8 cellular contexts compared by ENCODE assay signal in genomic region chr11:5684627-5685362, GRCh38. TPM values are rescaled to one million over a fixed set of nuclear protein-coding genes. Genes with fewer than 3 reads are reported as not detected.
A peak's percentile ranks its signal among the peaks of the same experiment; 100 is the strongest.
DNase-seq lines count a peak whose midpoint lies in the region; ATAC-seq and TF ChIP-seq lines count a peak whose summit lies in the region.

TRIM5 (minus strand) TSS chr11:5685074; CDS start chr11:5680177, 4,897 bp downstream.

- DNase-seq in NCI-H2227 (lab: John Stamatoyannopoulos, UW; ENCODE audit: unreplicated experiment) (peak; percentile 87), lung microvascular endothelial cell (ENCODE audit: low read depth in 2 of 2) (peak; percentile 98), NCI-H1930 (lab: John Stamatoyannopoulos, UW) (no peak)
- peak; percentile 94 for DNase-seq in activated CD8-positive, alpha-beta T cell treated with anti-CD3 and anti-CD28 coated beads for 36 hours
- peak; percentile 66 for DNase-seq in effector CD8-positive, alpha-beta T cell (lab: John Stamatoyannopoulos, UW)
- DNase-seq in stimulated activated CD8-positive, alpha-beta memory T cell treated with anti-CD3 and anti-CD28 coated beads, Interleukin-12 subunit alpha, Interleukin-12 subunit beta, amount 100 ng/mL, for 1 hour (ENCODE audit: low read depth): peak; percentile 73

- H3K36me3 Mint-ChIP-seq in activated CD8-positive, alpha-beta T cell treated with anti-CD3 and anti-CD28 coated beads for 36 hours (ENCODE audit: low read depth): peaks cover 20% of the 10 kb centered on the region

- peaks cover 3% of the 10 kb centered on the region for H3K9me3 Mint-ChIP-seq in activated CD8-positive, alpha-beta T cell treated with anti-CD3 and anti-CD28 coated beads for 36 hours

- peak within 1 kb of the TSS; percentile 98 for H3K27ac Mint-ChIP-seq in activated CD8-positive, alpha-beta T cell treated with anti-CD3 and anti-CD28 coated beads for 36 hours

- POLR2A ChIA-PET in activated CD8-positive, alpha-beta T cell treated with anti-CD3 and anti-CD28 coated beads for 36 hours (lab: Charles Lee): interaction anchor here (0.7 to 1.9 kb wide), 7 partner anchors 8 to 60 kb away, joined by 3 to 7 read pairs (median 4); partner anchors contain the start of gene TRIM34

- CTCF ChIA-PET in activated CD8-positive, alpha-beta T cell treated with anti-CD3 and anti-CD28 coated beads for 36 hours (lab: Charles Lee): interaction anchor here (0.8 to 1.9 kb wide), 18 partner anchors 11 to 206 kb away, joined by 3 to 10 read pairs (median 4); partner anchors contain the start of gene OR52N2

- H3K4me3 Mint-ChIP-seq in activated CD8-positive, alpha-beta T cell treated with anti-CD3 and anti-CD28 coated beads for 36 hours: peak within 1 kb of the TSS; percentile 95

- peaks cover 49% of the 10 kb centered on the region for H3K4me1 Mint-ChIP-seq in activated CD8-positive, alpha-beta T cell treated with anti-CD3 and anti-CD28 coated beads for 36 hours (ENCODE audit: low read depth)

- intact Hi-C loops in activated CD8-positive, alpha-beta T cell treated with anti-CD3 and anti-CD28 coated beads for 36 hours (cut with micrococcal nuclease): loop anchor here (2.0 kb wide), 2 partner anchors 16 to 60 kb away; partner anchors contain the start of gene TRIM34

- TF ChIP-seq CTCF in GM12875 (IDR thresholded peaks at IDR 0.05; ENCODE audit: borderline replicate concordance, insufficient read depth, low read depth, low read length): peak; percentile 69; the same call in 1 of the 2 replicates
- TF ChIP-seq CTCF in activated CD8-positive, alpha-beta T cell treated with anti-CD3 and anti-CD28 coated beads for 36 hours (IDR thresholded peaks at IDR 0.05): peak; percentile 75

- H3K27me3 Mint-ChIP-seq in activated CD8-positive, alpha-beta T cell treated with anti-CD3 and anti-CD28 coated beads for 36 hours: no peaks in the 10 kb centered on the region

- peak; percentile 69 for ATAC-seq in HG02623 (IDR thresholded peaks at IDR 0.05; ENCODE audit: unreplicated experiment)
- peak; percentile 84 for ATAC-seq in activated CD8-positive, alpha-beta T cell treated with anti-CD3 and anti-CD28 coated beads for 36 hours

- H3K4me3 ChIP-seq in GM12875 (ENCODE audit: low read depth, low read length): peak within 1 kb of the TSS; percentile 43

RNA-seq across cellular contexts. Expression of gene TRIM5, which starts in this region (rescaled TPM):
- total RNA-seq in activated CD8-positive, alpha-beta T cell treated with anti-CD3 and anti-CD28 coated beads for 36 hours: 10 to 100 TPM; 21.5 TPM
- total RNA-seq in lung microvascular endothelial cell: 46.4 and 75.4 TPM in 2 replicates

Comparison
In these comparisons a context has a peak if more than half of its experiments do, and no peak if none do; other contexts are left out.
1. DNase-seq: peak in NCI-H2227 (single experiment), activated CD8-positive, alpha-beta T cell treated with anti-CD3 and anti-CD28 coated beads for 36 hours (single experiment), effector CD8-positive, alpha-beta T cell (single experiment), lung microvascular endothelial cell (2 of 2) and stimulated activated CD8-positive, alpha-beta memory T cell treated with anti-CD3 and anti-CD28 coated beads, Interleukin-12 subunit alpha, Interleukin-12 subunit beta, amount 100 ng/mL, for 1 hour (single experiment); none in NCI-H1930 (0 of 2).